In genomic region chr11:42465613-42466012, GRCh38 we compare ENCODE assay signal across 18 cellular contexts.
DNase-seq lines count a peak whose midpoint lies in the region; ATAC-seq and TF ChIP-seq lines count a peak whose summit lies in the region.
"Had no signal": no experiment of that assay in that cellular context is flagged by ENCODE, and none has a peak within 500 bp of the region (broad histone marks: within the 10 kb centered on the region; RNA-seq: fewer than 3 reads in every experiment).

No MANE protein-coding gene starts in this region.

- H3K9me3 ChIP-seq in lower lobe of right lung (no peaks in the 10 kb centered on the region), prostate gland (no peaks in the 10 kb centered on the region)
- H3K9me3 ChIP-seq: SK-N-SH had no signal

- no peak for TF ChIP-seq POLR2A in prostate gland (IDR thresholded peaks at IDR 0.05)

- ATAC-seq in lower lobe of right lung (peak; percentile 43 to 73), Right ventricle myocardium superior (ENCODE audit: poor library complexity) (no peak)

- H3K4me1 ChIP-seq in lower lobe of right lung (no peaks in the 10 kb centered on the region), prostate gland (replicated peaks) (no peaks in the 10 kb centered on the region)

- DNase-seq in NCI-H2107 treated with DMSO at 0.1 percent for 48 hours (lab: John Stamatoyannopoulos, UW; ENCODE audit: unreplicated experiment), result peak; percentile 77
- no peak for DNase-seq in NCI-H2107 (lab: John Stamatoyannopoulos, UW)
- peak; percentile 100 for DNase-seq in NCI-H1105 treated with DMSO at 0.1 percent for 48 hours (lab: John Stamatoyannopoulos, UW)
- DNase-seq in NCI-H524 treated with DMSO at 0.1 percent for 48 hours (lab: John Stamatoyannopoulos, UW), result peak; percentile 15
- no peak for DNase-seq in lower lobe of right lung
- no peak for DNase-seq in Right ventricle myocardium superior
- no peak for DNase-seq in UCSD-AML1 (lab: John Stamatoyannopoulos, UW; ENCODE audit: unreplicated experiment)
- DNase-seq in prostate gland (ENCODE audit: low spot score), result no peak
- DNase-seq: C1 segment of cervical spinal cord, COR-L47, GF-D8, GOT3, HFFc6, MV-4-11, NCI-H1930, NCI-H446, SK-N-SH had no signal

- H3K4me3 ChIP-seq in lower lobe of right lung, result no peak overlapping the region
- no peak overlapping the region for H3K4me3 ChIP-seq in prostate gland

- H3K27me3 ChIP-seq in lower lobe of right lung (ENCODE audit: low read depth) (peaks cover 2% of the 10 kb centered on the region), prostate gland (replicated peaks; ENCODE audit: insufficient read depth) (no peaks in the 10 kb centered on the region)

- intact Hi-C loops in lower lobe of right lung (cut with DNase I), result no loop called here
- intact Hi-C loops in Right ventricle myocardium superior (cut with DNase I), result no loop called here
- intact Hi-C loops in prostate gland (cut with DNase I), result no loop called here

- 11% methylated on average over 2 of the region's 2 CpGs for WGBS in prostate gland

- no peak overlapping the region for H3K27ac ChIP-seq in lower lobe of right lung
- H3K27ac ChIP-seq in prostate gland, result no peak overlapping the region
- H3K27ac ChIP-seq: HL-60 had no signal

- H3K36me3 ChIP-seq in lower lobe of right lung, result no peaks in the 10 kb centered on the region
- no peaks in the 10 kb centered on the region for H3K36me3 ChIP-seq in prostate gland

- TF ChIP-seq CTCF in lower lobe of right lung (IDR thresholded peaks at IDR 0.05) (no peak), prostate gland (IDR thresholded peaks at IDR 0.05) (no peak)

Comparison
In these comparisons a context has a peak if more than half of its experiments do, and no peak if none do; other contexts are left out.
1. DNase-seq: peak in NCI-H2107 treated with DMSO at 0.1 percent for 48 hours (single experiment), NCI-H1105 treated with DMSO at 0.1 percent for 48 hours (single experiment) and NCI-H524 treated with DMSO at 0.1 percent for 48 hours (single experiment); none in NCI-H2107 (single experiment), lower lobe of right lung (single experiment), Right ventricle myocardium superior (single experiment), UCSD-AML1 (single experiment) and prostate gland (single experiment).